Comparison of ENCODE assay signal across 1 cellular context in the genomic region with DNA sequence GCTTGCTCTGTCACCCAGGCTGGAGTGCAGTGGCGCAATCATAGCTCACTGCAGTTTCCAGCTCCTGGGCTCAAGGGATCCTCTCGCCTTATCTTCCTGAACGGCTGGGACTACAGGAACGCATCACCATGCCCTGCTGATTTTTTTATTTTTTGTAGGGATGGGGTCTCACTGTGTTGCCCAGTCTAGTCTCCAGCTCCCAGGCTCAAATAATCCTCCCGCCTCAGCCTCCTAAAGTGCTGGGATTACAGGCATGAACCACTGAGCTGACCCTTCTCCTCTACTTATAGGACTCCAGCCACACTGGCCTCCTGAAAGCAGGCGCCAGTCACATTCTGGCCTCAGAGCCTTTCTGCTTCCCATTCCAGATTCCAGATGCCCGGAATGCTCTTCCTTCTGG.
TF ChIP-seq lines count a peak whose summit lies in the region.

No MANE protein-coding gene starts in this region.

TF ChIP-seq in WTC11, 78 proteins besides CTCF, POLR2A, EP300 and RAD21:
- no peak for TF ChIP-seq E2F4 (CRISPR knock-in tag; IDR thresholded peaks at IDR 0.05; ENCODE audit: borderline replicate concordance, low read depth)
- no peak for TF ChIP-seq ZNF425 (CRISPR knock-in tag; conservative IDR thresholded peaks at IDR 0.05)
- TF ChIP-seq MLX (CRISPR knock-in tag; IDR thresholded peaks at IDR 0.05): no peak
- TF ChIP-seq ZNF671 (CRISPR knock-in tag; IDR thresholded peaks at IDR 0.05): no peak
- no peak for TF ChIP-seq TEAD4 (CRISPR knock-in tag; IDR thresholded peaks at IDR 0.05)
- peak; percentile 91 for TF ChIP-seq ZNF121 (CRISPR knock-in tag; IDR thresholded peaks at IDR 0.05)
- no peak for TF ChIP-seq RORB (CRISPR knock-in tag; IDR thresholded peaks at IDR 0.05)
- TF ChIP-seq HMGXB4 (CRISPR knock-in tag; IDR thresholded peaks at IDR 0.05): no peak
